Comparison of ENCODE assay signal across 8 cellular contexts in genomic region chr3:8987673-8988655, GRCh38. TPM values are rescaled to one million over a fixed set of nuclear protein-coding genes. Genes with fewer than 3 reads are reported as not detected.
DNase-seq lines count a peak whose midpoint lies in the region; ATAC-seq and TF ChIP-seq lines count a peak whose summit lies in the region.

No MANE protein-coding gene starts in this region.

- H3K27ac Mint-ChIP-seq in activated CD4-positive, alpha-beta memory T cell treated with anti-CD3 and anti-CD28 coated beads, Interleukin-2, amount 10 ng/mL, durations not matched to agents 7 days and 5 days: no peak overlapping the region
- H3K27ac Mint-ChIP-seq in endothelial cell (ENCODE audit: unreplicated experiment): peak overlapping the region; percentile 57
- H3K27ac Mint-ChIP-seq in mesothelial cell of epicardium: no peak overlapping the region
- peak overlapping the region; percentile 37 for H3K27ac Mint-ChIP-seq in stimulated activated naive B cell treated with anti-CD40 and anti-IgM and Interleukin-4, amounts not matched to agents 10 μg/mL and 1 μg/mL and 100 μg/mL, for 72 hours

- H3K27me3 Mint-ChIP-seq in activated CD4-positive, alpha-beta memory T cell treated with anti-CD3 and anti-CD28 coated beads, Interleukin-2, amount 10 ng/mL, durations not matched to agents 7 days and 5 days: peaks cover 1% of the 10 kb centered on the region
- peaks cover 4% of the 10 kb centered on the region for H3K27me3 Mint-ChIP-seq in endothelial cell (ENCODE audit: unreplicated experiment)
- no peaks in the 10 kb centered on the region for H3K27me3 Mint-ChIP-seq in mesothelial cell of epicardium (ENCODE audit: low read depth)
- no peaks in the 10 kb centered on the region for H3K27me3 Mint-ChIP-seq in stimulated activated naive B cell treated with anti-CD40 and anti-IgM and Interleukin-4, amounts not matched to agents 10 μg/mL and 1 μg/mL and 100 μg/mL, for 72 hours

- peak; percentile 85 for TF ChIP-seq CTCF in endothelial cell (IDR thresholded peaks at IDR 0.05; ENCODE audit: unreplicated experiment)
- TF ChIP-seq CTCF in mesothelial cell of epicardium (IDR thresholded peaks at IDR 0.05; ENCODE audit: unreplicated experiment): peak; percentile 79

- H3K4me3 Mint-ChIP-seq in activated CD4-positive, alpha-beta memory T cell treated with anti-CD3 and anti-CD28 coated beads, Interleukin-2, amount 10 ng/mL, durations not matched to agents 7 days and 5 days: no peak overlapping the region
- H3K4me3 Mint-ChIP-seq in endothelial cell (ENCODE audit: unreplicated experiment) (no peak overlapping the region), mesothelial cell of epicardium (peak overlapping the region; percentile 54)
- H3K4me3 Mint-ChIP-seq in stimulated activated naive B cell treated with anti-CD40 and anti-IgM and Interleukin-4, amounts not matched to agents 10 μg/mL and 1 μg/mL and 100 μg/mL, for 72 hours: peak overlapping the region; percentile 57 to 69

- H3K9me3 Mint-ChIP-seq in activated CD4-positive, alpha-beta memory T cell treated with anti-CD3 and anti-CD28 coated beads, Interleukin-2, amount 10 ng/mL, durations not matched to agents 7 days and 5 days: no peaks in the 10 kb centered on the region
- H3K9me3 Mint-ChIP-seq in endothelial cell (ENCODE audit: unreplicated experiment) (no peaks in the 10 kb centered on the region), mesothelial cell of epicardium (no peaks in the 10 kb centered on the region)
- H3K9me3 Mint-ChIP-seq in stimulated activated naive B cell treated with anti-CD40 and anti-IgM and Interleukin-4, amounts not matched to agents 10 μg/mL and 1 μg/mL and 100 μg/mL, for 72 hours: no peaks in the 10 kb centered on the region

- POLR2A ChIA-PET in activated CD4-positive, alpha-beta memory T cell treated with anti-CD3 and anti-CD28 coated beads, Interleukin-2, amount 10 ng/mL, durations not matched to agents 7 days and 5 days (lab: Charles Lee): no interaction called here

- CTCF ChIA-PET in activated CD4-positive, alpha-beta memory T cell treated with anti-CD3 and anti-CD28 coated beads, Interleukin-2, amount 10 ng/mL, durations not matched to agents 7 days and 5 days (lab: Charles Lee): interaction anchor here (0.5 to 4.8 kb wide), 20 partner anchors 10 to 438 kb away, joined by 3 to 67 read pairs (median 4); partner anchors contain the start of genes OXTR and SRGAP3

- peaks cover 2% of the 10 kb centered on the region for H3K4me1 Mint-ChIP-seq in activated CD4-positive, alpha-beta memory T cell treated with anti-CD3 and anti-CD28 coated beads, Interleukin-2, amount 10 ng/mL, durations not matched to agents 7 days and 5 days
- H3K4me1 Mint-ChIP-seq in endothelial cell (ENCODE audit: unreplicated experiment): no peaks in the 10 kb centered on the region
- H3K4me1 Mint-ChIP-seq in mesothelial cell of epicardium: peaks cover 13% of the 10 kb centered on the region
- H3K4me1 Mint-ChIP-seq in stimulated activated naive B cell treated with anti-CD40 and anti-IgM and Interleukin-4, amounts not matched to agents 10 μg/mL and 1 μg/mL and 100 μg/mL, for 72 hours: peaks cover 4 to 15% of the 10 kb centered on the region in 2 donors

- no peaks in the 10 kb centered on the region for H3K36me3 Mint-ChIP-seq in activated CD4-positive, alpha-beta memory T cell treated with anti-CD3 and anti-CD28 coated beads, Interleukin-2, amount 10 ng/mL, durations not matched to agents 7 days and 5 days (ENCODE audit: low read depth)
- H3K36me3 Mint-ChIP-seq in endothelial cell (ENCODE audit: low read depth, unreplicated experiment) (no peaks in the 10 kb centered on the region), mesothelial cell of epicardium (peaks cover 16% of the 10 kb centered on the region)
- no peaks in the 10 kb centered on the region for H3K36me3 Mint-ChIP-seq in stimulated activated naive B cell treated with anti-CD40 and anti-IgM and Interleukin-4, amounts not matched to agents 10 μg/mL and 1 μg/mL and 100 μg/mL, for 72 hours

- ATAC-seq in HG02884 (IDR thresholded peaks at IDR 0.05; ENCODE audit: unreplicated experiment): peak; percentile 90
- ATAC-seq in stimulated activated naive B cell treated with anti-CD40 and anti-IgM and Interleukin-4, amounts not matched to agents 10 μg/mL and 1 μg/mL and 100 μg/mL, for 72 hours (replicated peaks): peak; percentile 87 to 88

- DNase-seq in NCI-H526 (lab: John Stamatoyannopoulos, UW) (peak; percentile 2 to 66), NCI-H526 treated with DMSO at 0.1 percent for 48 hours (lab: John Stamatoyannopoulos, UW) (no peak), NCI-H460 (ENCODE audit: extremely low read depth, low read depth) (peak; percentile 35), endothelial cell (ENCODE audit: low spot score) (peak; percentile 79), mesothelial cell of epicardium (ENCODE audit: low spot score in 2 of 2, unreplicated experiment in 2 of 2) (peak; percentile 50 to 77)
- peak; percentile 70 for DNase-seq in activated CD4-positive, alpha-beta memory T cell treated with anti-CD3 and anti-CD28 coated beads, Interleukin-2, amount 10 ng/mL, durations not matched to agents 7 days and 5 days
- peak; percentile 26 for DNase-seq in stimulated activated naive B cell treated with anti-CD40 and anti-IgM and Interleukin-4, amounts not matched to agents 10 μg/mL and 1 μg/mL and 100 μg/mL, for 72 hours

RNA-seq across cellular contexts. Expression of gene RAD18, which starts 24.7 kb away (rescaled TPM):
- total RNA-seq in NCI-H460 (2014; rRNA removed; shearing (Covaris generic)): 13.6 and 20.6 TPM in 2 replicates
- polyA plus RNA-seq in NCI-H460 (2014; cell fraction: nucleus; rRNA removed): 14.2 and 38.1 TPM in 2 replicates
- total RNA-seq in activated CD4-positive, alpha-beta memory T cell treated with anti-CD3 and anti-CD28 coated beads, Interleukin-2, amount 10 ng/mL, durations not matched to agents 7 days and 5 days: 10 to 100 TPM; 28.0 to 28.6 TPM
- total RNA-seq in endothelial cell (ENCODE audit: unreplicated experiment): 12.2 TPM
- 22.2 to 23.6 TPM (median 23.2 TPM) in 3 replicates for total RNA-seq in mesothelial cell of epicardium

Comparison
In these comparisons a context has a peak if more than half of its experiments do, and no peak if none do; other contexts are left out.
1. H3K27ac Mint-ChIP-seq: peak in endothelial cell (single experiment) and stimulated activated naive B cell treated with anti-CD40 and anti-IgM and Interleukin-4, amounts not matched to agents 10 μg/mL and 1 μg/mL and 100 μg/mL, for 72 hours (single experiment); none in activated CD4-positive, alpha-beta memory T cell treated with anti-CD3 and anti-CD28 coated beads, Interleukin-2, amount 10 ng/mL, durations not matched to agents 7 days and 5 days (single experiment) and mesothelial cell of epicardium (single experiment).
2. H3K4me3 Mint-ChIP-seq: peak in mesothelial cell of epicardium (single experiment) and stimulated activated naive B cell treated with anti-CD40 and anti-IgM and Interleukin-4, amounts not matched to agents 10 μg/mL and 1 μg/mL and 100 μg/mL, for 72 hours (2 of 2); none in activated CD4-positive, alpha-beta memory T cell treated with anti-CD3 and anti-CD28 coated beads, Interleukin-2, amount 10 ng/mL, durations not matched to agents 7 days and 5 days (single experiment) and endothelial cell (single experiment).